1 cellular context compared by ENCODE assay signal in the genomic region with DNA sequence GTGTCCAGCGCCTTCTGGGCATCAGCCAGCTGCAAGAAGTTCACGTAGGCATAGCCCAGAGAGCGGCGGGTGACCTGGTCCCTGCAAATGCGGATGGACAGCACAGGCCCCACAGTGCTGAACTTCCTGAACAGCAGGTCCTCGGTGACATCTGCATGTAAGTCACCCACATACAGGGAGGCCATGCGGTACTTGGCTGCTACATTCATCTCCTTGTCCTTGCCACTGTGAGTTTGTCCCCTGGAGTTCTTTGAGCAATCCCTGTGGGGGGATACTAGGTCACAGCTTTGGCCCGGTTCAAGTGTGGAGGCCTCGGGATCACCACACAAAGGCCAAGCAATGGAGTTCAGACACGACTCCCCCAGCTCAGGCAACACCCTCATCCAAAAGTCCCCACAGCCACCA.
TF ChIP-seq lines count a peak whose summit lies in the region.

No MANE protein-coding gene starts in this region.

TF ChIP-seq in HEK293, 187 proteins besides CTCF, POLR2A, EP300 and RAD21 (continued from another document):
- TF ChIP-seq ZNF518A (tag by site-specific recombination; conservative IDR thresholded peaks at IDR 0.05; ENCODE audit: low read depth), result no peak
- TF ChIP-seq ZNF670 (tag by site-specific recombination; IDR thresholded peaks at IDR 0.05; ENCODE audit: low read depth), result no peak
- TF ChIP-seq ZNF266 (tag by site-specific recombination; IDR thresholded peaks at IDR 0.05; ENCODE audit: low read depth), result no peak
TF ChIP-seq in HEK293: peak in this region for 0.
